In genomic region chr17:75271233-75271954, GRCh38 we compare ENCODE assay signal across 8 cellular contexts. TPM values are rescaled to one million over a fixed set of nuclear protein-coding genes. Genes with fewer than 3 reads are reported as not detected.
DNase-seq lines count a peak whose midpoint lies in the region; ATAC-seq and TF ChIP-seq lines count a peak whose summit lies in the region.

No MANE protein-coding gene starts in this region.

- H3K36me3 Mint-ChIP-seq in endothelial cell (ENCODE audit: low read depth, unreplicated experiment) = peaks cover 4% of the 10 kb centered on the region

- H3K4me3 ChIP-seq in mucosa of descending colon = peak overlapping the region; percentile 59

- H3K4me1 ChIP-seq in mucosa of descending colon (ENCODE audit: low read depth) = peaks cover 22% of the 10 kb centered on the region

- peak; percentile 69 for ATAC-seq in GM19023 (IDR thresholded peaks at IDR 0.05; ENCODE audit: unreplicated experiment)
- peak; percentile 79 for ATAC-seq in HG03175 (IDR thresholded peaks at IDR 0.05; ENCODE audit: unreplicated experiment)
- peak; percentile 86 for ATAC-seq in mucosa of descending colon

- peaks cover 8% of the 10 kb centered on the region for H3K36me3 ChIP-seq in mucosa of descending colon (ENCODE audit: low read depth)

- H3K9me3 ChIP-seq in mucosa of descending colon = no peaks in the 10 kb centered on the region

- no peak overlapping the region for H3K27ac Mint-ChIP-seq in endothelial cell (ENCODE audit: unreplicated experiment)

- H3K4me1 Mint-ChIP-seq in endothelial cell (ENCODE audit: unreplicated experiment) = peaks cover 42% of the 10 kb centered on the region

- H3K27me3 Mint-ChIP-seq in endothelial cell (ENCODE audit: unreplicated experiment) = no peaks in the 10 kb centered on the region

- no peaks in the 10 kb centered on the region for H3K9me3 Mint-ChIP-seq in endothelial cell (ENCODE audit: unreplicated experiment)

- DNase-seq in AG20443 (ENCODE audit: low spot score) (peak; percentile 96), NCI-H82 (lab: John Stamatoyannopoulos, UW) (peak; percentile 88), endothelial cell (ENCODE audit: low spot score) (peak; percentile 75), mucosa of descending colon (peak; percentile 86 to 91 (median 89))
- peak; percentile 74 to 76 for DNase-seq in activated CD8-positive, alpha-beta memory T cell treated with anti-CD3 and anti-CD28 coated beads for 4 hours (ENCODE audit: low read depth in 2 of 2)
- peak; percentile 80 for DNase-seq in stimulated activated CD8-positive, alpha-beta memory T cell treated with anti-CD3 and anti-CD28 coated beads, Interleukin-4, amount 100 ng/mL, for 24 hours (ENCODE audit: low read depth)

- peak overlapping the region; percentile 77 for H3K4me3 Mint-ChIP-seq in endothelial cell (ENCODE audit: unreplicated experiment)

- intact Hi-C loops in mucosa of descending colon (cut with DNase I, micrococcal nuclease) = no loop called here

- peak; percentile 76 for TF ChIP-seq CTCF in endothelial cell (IDR thresholded peaks at IDR 0.05; ENCODE audit: unreplicated experiment)
- TF ChIP-seq CTCF in mucosa of descending colon (IDR thresholded peaks at IDR 0.05) = peak; percentile 97

RNA-seq across cellular contexts. Expression of gene MIF4GD, which starts 0.4 kb away (rescaled TPM):
- 15.7 TPM for total RNA-seq in endothelial cell (ENCODE audit: unreplicated experiment)
- total RNA-seq in mucosa of descending colon = 10 to 100 TPM; 17.3 to 21.4 (median 19.1) TPM

RNA-seq across cellular contexts. Expression of gene MRPS7, which starts 9.7 kb away (rescaled TPM):
- total RNA-seq in endothelial cell (ENCODE audit: unreplicated experiment) = 63.4 TPM
- total RNA-seq in mucosa of descending colon = 10 to 100 TPM; 46.4 to 64.8 (median 59.5) TPM

RNA-seq across cellular contexts. Expression of gene GGA3, which starts 10.0 kb away (rescaled TPM):
- total RNA-seq in endothelial cell (ENCODE audit: unreplicated experiment) = 60.8 TPM
- 10 to 100 TPM; 45.3 to 54.8 (median 49.3) TPM for total RNA-seq in mucosa of descending colon

RNA-seq across cellular contexts. Expression of gene SLC25A19, which starts 17.8 kb away (rescaled TPM):
- 2.9 TPM for total RNA-seq in endothelial cell (ENCODE audit: unreplicated experiment)
- total RNA-seq in mucosa of descending colon = 10 to 100 TPM; 15.5 to 20.0 (median 15.6) TPM

Comparison
In these comparisons a context has a peak if more than half of its experiments do, and no peak if none do; other contexts are left out.
1. Peak in every context shown above with its lines: DNase-seq, ATAC-seq and H3K4me3 ChIP-seq.